ENCODE assay signal across 28 cellular contexts in genomic region chr3:186978712-186979111, GRCh38. TPM values are rescaled to one million over a fixed set of nuclear protein-coding genes. Genes with fewer than 3 reads are reported as not detected.
DNase-seq lines count a peak whose midpoint lies in the region; ATAC-seq, FAIRE-seq and TF ChIP-seq lines count a peak whose summit lies in the region.
"Had no signal": no experiment of that assay in that cellular context is flagged by ENCODE, and none has a peak within 500 bp of the region (broad histone marks: within the 10 kb centered on the region; RNA-seq: fewer than 3 reads in every experiment).

No MANE protein-coding gene starts in this region.

- H3K4me1 ChIP-seq in heart right ventricle (peaks cover 3 to 69% (median 60%) of the 10 kb centered on the region in 9 donors), OCI-LY1 (ENCODE audit: insufficient read depth, low read length, severe bottlenecking) (peaks cover 36% of the 10 kb centered on the region), HepG2 (ENCODE audit: insufficient read depth, low read length) (peaks cover 77% of the 10 kb centered on the region), subcutaneous abdominal adipose tissue (ENCODE audit: control insufficient read depth in 5 of 5, insufficient read depth in 5 of 5, low read length in 5 of 5) (peaks cover 6 to 33% (median 23%) of the 10 kb centered on the region in 5 donors), body of pancreas (peaks cover 38% of the 10 kb centered on the region), spleen (peaks cover 0 to 26% (median 7%) of the 10 kb centered on the region in 6 donors)

- no peaks in the 10 kb centered on the region for H3K9me2 ChIP-seq in OCI-LY1 (ENCODE audit: low read depth, low read length)

- no TSS peak for BruUV-seq in HepG2 (replicated peaks; lab: Mats Ljungman, UMichigan)

- no peak for TF ChIP-seq POLR2A in HepG2 (IDR thresholded peaks at IDR 0.05; ENCODE audit: insufficient read depth in 1 of 2, low read depth in 2 of 2, low read length in 2 of 2)
- TF ChIP-seq POLR2A in body of pancreas (IDR thresholded peaks at IDR 0.05), result no peak
- TF ChIP-seq POLR2A in spleen (IDR thresholded peaks at IDR 0.05), result no peak

- H3F3A ChIP-seq in OCI-LY1 (ENCODE audit: insufficient read depth, low read length), result no peaks in the 10 kb centered on the region

- H3K4me2 ChIP-seq in OCI-LY1 (ENCODE audit: low read length) (no peak overlapping the region), HepG2 (ENCODE audit: low read depth, low read length) (peak overlapping the region; percentile 11; the same call in 1 of the 2 replicates)
- H3K4me2 ChIP-seq: smooth muscle cell had no signal

- no peak for TF ChIP-seq RAD21 in HepG2 (CRISPR knock-in tag; IDR thresholded peaks at IDR 0.05)

- CTCF ChIA-PET in HepG2 (lab: Yijun Ruan, JAX; ENCODE audit: low intra/inter-chr PET ratio, low total read pairs), result no interaction called here

- FAIRE-seq in HepG2 (lab: Jason Lieb, UNC), result peak; percentile 37
- FAIRE-seq: colon, TTC549, urothelium cell line had no signal

- H2AFZ ChIP-seq in OCI-LY1 (ENCODE audit: low read length) (no peak overlapping the region), HepG2 (ENCODE audit: low read length) (no peak overlapping the region)

- POLR2A ChIA-PET in HepG2 (lab: Yijun Ruan, JAX), result interaction anchor here (1.0 to 2.0 kb wide), 4 partner anchors 11 to 62 kb away, joined by 4 to 7 read pairs (median 5); no protein-coding TSS in a partner anchor

- H3K9me3 ChIP-seq in heart right ventricle (no peaks in the 10 kb centered on the region), OCI-LY1 (ENCODE audit: low read length) (no peaks in the 10 kb centered on the region), HepG2 (ENCODE audit: low read length) (no peaks in the 10 kb centered on the region), subcutaneous abdominal adipose tissue (ENCODE audit: control insufficient read depth in 5 of 5, low read length in 5 of 5) (no peaks in the 10 kb centered on the region), body of pancreas (no peaks in the 10 kb centered on the region), spleen (no peaks in the 10 kb centered on the region)
- H3K9me3 ChIP-seq: suprapubic skin had no signal

- no peak for TF ChIP-seq EP300 in HepG2 (IDR thresholded peaks at IDR 0.05; ENCODE audit: low read depth in 2 of 2, low read length in 2 of 2)
- no peak for TF ChIP-seq EP300 in HepG2 (CRISPR knock-in tag; IDR thresholded peaks at IDR 0.05; ENCODE audit: borderline replicate concordance)

- H3K27me3 ChIP-seq in heart right ventricle (no peaks in the 10 kb centered on the region), OCI-LY1 (ENCODE audit: insufficient read depth, low read length) (no peaks in the 10 kb centered on the region), HepG2 (ENCODE audit: control insufficient read depth in 1 of 2, insufficient read depth in 2 of 2, low read length in 2 of 2) (no peaks in the 10 kb centered on the region), subcutaneous abdominal adipose tissue (ENCODE audit: control insufficient read depth in 5 of 5, insufficient read depth in 4 of 5, low read length in 5 of 5) (no peaks in the 10 kb centered on the region), body of pancreas (no peaks in the 10 kb centered on the region), spleen (replicated peaks in 1 of 7) (no peaks in the 10 kb centered on the region)
- H3K27me3 ChIP-seq: suprapubic skin had no signal

- TF ChIP-seq CTCF in heart right ventricle (IDR thresholded peaks at IDR 0.05), result no peak
- no peak for TF ChIP-seq CTCF in OCI-LY1 (IDR thresholded peaks at IDR 0.05; ENCODE audit: low read length)
- TF ChIP-seq CTCF in HepG2 (CRISPR knock-in tag; IDR thresholded peaks at IDR 0.05), result no peak
- no peak for TF ChIP-seq CTCF in body of pancreas (IDR thresholded peaks at IDR 0.05)
- TF ChIP-seq CTCF in spleen (IDR thresholded peaks at IDR 0.05 in 8 of 11, conservative IDR thresholded peaks at IDR 0.05 in 3 of 11), result no peak

- 94 to 98% methylated on average over 2 of the region's 2 CpGs for WGBS in heart right ventricle, 2 donors
- WGBS in HepG2 (ENCODE audit: low lambda C conversion rate), result 20% methylated on average over 2 of the region's 2 CpGs
- WGBS in body of pancreas, 2 donors, result 78 to 83% methylated on average over 2 of the region's 2 CpGs
- 87 to 96% (median 93%) methylated on average over 2 of the region's 2 CpGs for WGBS in spleen, 5 donors

- intact Hi-C loops in heart right ventricle (cut with DNase I), result loop anchor here in 2 of 10 donors (5.0 kb wide), 2 partner anchors 36 to 46 kb away; partner anchors contain the start of gene ST6GAL1 (in 1 of the 2)
- intact Hi-C loops in left cardiac atrium (cut with DNase I), result loop anchor here in 1 of 2 donors (5.0 kb wide), 1 partner anchor 46 kb away; the partner anchor contains the start of gene ST6GAL1
- intact Hi-C loops in HepG2 (cut with micrococcal nuclease; ENCODE audit: unreplicated experiment), result loop anchor here (5.0 kb wide), 1 partner anchor 64 kb away; no protein-coding TSS in a partner anchor
- intact Hi-C loops in body of pancreas (cut with DNase I), result no loop called here
- intact Hi-C loops in spleen (cut with DNase I; ENCODE audit: low total_unique reads), result no loop called here

- in situ Hi-C loops in HepG2 (cut with HindIII; ENCODE audit: extremely low pct_ligation_motif_present, low pct_unique_long_range_greater_than_20kb), result no loop called here

- H4K20me1 ChIP-seq in OCI-LY1 (ENCODE audit: insufficient read depth, low read length) (no peaks in the 10 kb centered on the region), HepG2 (ENCODE audit: insufficient read depth, low read length) (no peaks in the 10 kb centered on the region)

- H3K27ac ChIP-seq in heart right ventricle (peak overlapping the region in 8 of 10 donors; percentile 85 to 94 (median 90)), OCI-LY1 (ENCODE audit: low read depth, low read length, poor library complexity, severe bottlenecking) (peak overlapping the region; percentile 38), HepG2 (ENCODE audit: extremely low read length, insufficient read depth, low read length) (peak overlapping the region; percentile 9), subcutaneous abdominal adipose tissue (ENCODE audit: low read depth, low read length) (peak overlapping the region; percentile 32), body of pancreas (no peak overlapping the region), spleen (peak overlapping the region in 1 of 8 donors; percentile 11)
- H3K27ac ChIP-seq: suprapubic skin had no signal

- ATAC-seq in heart right ventricle, result no peak
- ATAC-seq in left cardiac atrium, result no peak
- peak; percentile 60 for ATAC-seq in HepG2
- no peak for ATAC-seq in body of pancreas
- no peak for ATAC-seq in GM21447 (IDR thresholded peaks at IDR 0.05; ENCODE audit: unreplicated experiment)
- ATAC-seq: effector memory CD8-positive, alpha-beta T cell; left colon; Panc1 had no signal

- no peak overlapping the region for H3K4me3 ChIP-seq in heart right ventricle
- H3K4me3 ChIP-seq in OCI-LY1 (ENCODE audit: low read depth, low read length, poor library complexity, severe bottlenecking), result no peak overlapping the region
- H3K4me3 ChIP-seq in HepG2 (replicated peaks in 1 of 3; ENCODE audit: insufficient read depth in 1 of 3, low read depth in 2 of 3, low read length in 3 of 3), result no peak overlapping the region
- H3K4me3 ChIP-seq in subcutaneous abdominal adipose tissue (ENCODE audit: low read depth in 1 of 5, low read length in 5 of 5), result no peak overlapping the region
- no peak overlapping the region for H3K4me3 ChIP-seq in body of pancreas
- no peak overlapping the region for H3K4me3 ChIP-seq in spleen
- H3K4me3 ChIP-seq: smooth muscle cell, suprapubic skin had no signal

- H3K9ac ChIP-seq in OCI-LY1 (ENCODE audit: low read length), result no peak overlapping the region
- H3K9ac ChIP-seq in HepG2 (ENCODE audit: insufficient read depth, low read depth, low read length), result no peak overlapping the region
- no peak overlapping the region for H3K9ac ChIP-seq in subcutaneous abdominal adipose tissue (ENCODE audit: low read length in 5 of 5)

- DNase-seq in heart right ventricle (no peak), left cardiac atrium (no peak), HepG2 (ENCODE audit: low spot score) (peak; percentile 41), body of pancreas (no peak), spleen (no peak)
- DNase-seq: activated gamma-delta T cell treated with Interleukin-2 at 50 U/mL for 16 hours; activated T-cell treated with anti-CD3 and anti-CD28 coated beads for 4 hours; amniotic stem cell; DND-41; effector memory CD8-positive, alpha-beta T cell; erythroblast; H7; left colon; mesendoderm; NCI-H1092 treated with DMSO at 0.1 percent for 48 hours; NCI-H1930; NCI-H526; stimulated activated CD4-positive, alpha-beta T cell treated with anti-CD3 and anti-CD28 coated beads, Interleukin-2, amount 100 ng/mL, for 24 hours; T-helper 1 cell had no signal

- peaks cover 0 to 63% (median 0%) of the 10 kb centered on the region in 9 donors for H3K36me3 ChIP-seq in heart right ventricle
- peaks cover 94% of the 10 kb centered on the region for H3K36me3 ChIP-seq in OCI-LY1 (ENCODE audit: insufficient read depth, low read length)
- no peaks in the 10 kb centered on the region for H3K36me3 ChIP-seq in HepG2 (replicated peaks in 1 of 2; ENCODE audit: control insufficient read depth in 1 of 2, insufficient read depth in 2 of 2, low read length in 2 of 2)
- H3K36me3 ChIP-seq in subcutaneous abdominal adipose tissue (ENCODE audit: control insufficient read depth in 5 of 5, insufficient read depth in 5 of 5, low read length in 5 of 5), result peaks cover 0 to 18% (median 0%) of the 10 kb centered on the region in 5 donors
- no peaks in the 10 kb centered on the region for H3K36me3 ChIP-seq in body of pancreas (replicated peaks in 1 of 2; ENCODE audit: insufficient read depth in 1 of 2, low read depth in 2 of 2)
- H3K36me3 ChIP-seq in spleen, result peaks cover 0 to 100% (median 57%) of the 10 kb centered on the region in 6 donors
- H3K36me3 ChIP-seq: suprapubic skin had no signal

- H3K79me2 ChIP-seq in OCI-LY1 (ENCODE audit: insufficient read depth, low read length), result no peaks in the 10 kb centered on the region
- no peaks in the 10 kb centered on the region for H3K79me2 ChIP-seq in HepG2 (ENCODE audit: insufficient read depth, low read length)

RNA-seq across cellular contexts. Expression of gene ST6GAL1, which starts 48.4 kb away (rescaled TPM):
- total RNA-seq in heart right ventricle, result 10 to 100 TPM; 55.9 to 94.7 (median 68.7) TPM
- polyA plus RNA-seq in heart right ventricle, result 10 to 100 TPM; 19.5 to 36.3 TPM
- total RNA-seq in left cardiac atrium, result 10 to 100 TPM; 46.6 to 67.1 TPM
- total RNA-seq in HepG2 (2016; rRNA removed; fragmentation: Illumina TruSeq; extraction: Trizol), result 62.1 and 79.9 TPM in 2 replicates
- total RNA-seq in HepG2 (2016; cell fraction: cytosol; rRNA removed; fragmentation: Illumina TruSeq; extraction: Trizol; ENCODE audit: low read depth), result 8.1 and 8.2 TPM in 2 replicates
- total RNA-seq in HepG2 (2016; cell fraction: insoluble cytoplasmic fraction; rRNA removed; fragmentation: Illumina TruSeq; extraction: Trizol), result 62.1 and 78.3 TPM in 2 replicates
- 30.2 and 33.0 TPM in 2 replicates for total RNA-seq in HepG2 (2016; cell fraction: membrane; rRNA removed; fragmentation: Illumina TruSeq; extraction: Trizol)
- total RNA-seq in HepG2 (2016; cell fraction: nucleus; rRNA removed; fragmentation: Illumina TruSeq; extraction: Trizol), result 91.6 and 101 TPM in 2 replicates
- 163 and 164 TPM in 2 replicates for polyA plus RNA-seq in HepG2 (2011; rRNA removed)
- polyA plus RNA-seq in HepG2 (2011; cell fraction: cytosol; rRNA removed), result 115 and 161 TPM in 2 replicates
- 50.3 and 65.6 TPM in 2 replicates for polyA plus RNA-seq in HepG2 (2011; cell fraction: nucleus; rRNA removed)
- 189 and 200 TPM in 2 replicates for polyA plus RNA-seq in HepG2 (2012)
- 5.0 and 5.1 TPM in 2 replicates for polyA plus RNA-seq in HepG2 (2016; cell fraction: cytosol; fragmentation: Illumina TruSeq; extraction: Trizol; ENCODE audit: low read depth)
- polyA plus RNA-seq in HepG2 (2016; cell fraction: insoluble cytoplasmic fraction; fragmentation: Illumina TruSeq; extraction: Trizol; ENCODE audit: low read depth), result 49.0 and 50.2 TPM in 2 replicates
- polyA plus RNA-seq in HepG2 (2016; cell fraction: membrane; fragmentation: Illumina TruSeq; extraction: Trizol; ENCODE audit: low read depth), result 18.2 and 19.6 TPM in 2 replicates
- polyA plus RNA-seq in HepG2 (2016; cell fraction: nucleus; fragmentation: Illumina TruSeq; extraction: Trizol; ENCODE audit: insufficient read depth, low read depth), result 91.4 and 96.5 TPM in 2 replicates
- polyA minus RNA-seq in HepG2 (2011; rRNA and poly(A)+ RNA removed; ENCODE audit: low replicate concordance), result 3.2 and 268 TPM in 2 replicates
- polyA minus RNA-seq in HepG2 (2011; cell fraction: cytosol; rRNA and poly(A)+ RNA removed), result 106 and 146 TPM in 2 replicates
- 119 and 177 TPM in 2 replicates for polyA minus RNA-seq in HepG2 (2011; cell fraction: nucleus; rRNA and poly(A)+ RNA removed)
- 10 to 100 TPM; 10.2 to 12.2 TPM for total RNA-seq in body of pancreas
- total RNA-seq in spleen, result 100 to 1,000 TPM; 160 to 247 (median 211) TPM
- 10 to 100 TPM; 46.7 to 67.5 (median 59.3) TPM for polyA plus RNA-seq in spleen

Comparison
In these comparisons a context has a peak if more than half of its experiments do, and no peak if none do; other contexts are left out.
1. H3K27ac ChIP-seq: peak in heart right ventricle (8 of 10), OCI-LY1 (single experiment), HepG2 (single experiment) and subcutaneous abdominal adipose tissue (single experiment); none in body of pancreas (0 of 4).